Comparison of ENCODE assay signal across 14 cellular contexts in genomic region chr19:3644351-3645066, GRCh38. TPM values are rescaled to one million over a fixed set of nuclear protein-coding genes. Genes with fewer than 3 reads are reported as not detected.
DNase-seq lines count a peak whose midpoint lies in the region; FAIRE-seq and TF ChIP-seq lines count a peak whose summit lies in the region.
"Had no signal": no experiment of that assay in that cellular context is flagged by ENCODE, and none has a peak within 500 bp of the region (broad histone marks: within the 10 kb centered on the region; RNA-seq: fewer than 3 reads in every experiment).

No MANE protein-coding gene starts in this region.

- no peak for TF ChIP-seq POLR2A in H54 (IDR thresholded peaks at IDR 0.05; ENCODE audit: low read depth, low read length)

- H3K27me3 ChIP-seq in SJCRH30 = no peaks in the 10 kb centered on the region

- H3K27me3 Mint-ChIP-seq in glutamatergic neuron (ENCODE audit: unreplicated experiment) = peaks cover 3% of the 10 kb centered on the region
- H3K27me3 Mint-ChIP-seq: natural killer cell treated with Interleukin-12 subunit alpha and Interleukin-12 subunit beta and Interleukin-15 and Interleukin-18, amount 100 ng/mL, for 72 hours had no signal

- H3K27ac ChIP-seq in SJCRH30 = 0 out of 2 replicates have a peak overlapping the region, but pooled peaks have one; percentile 14
- H3K27ac ChIP-seq: skin epidermis had no signal

- no peak overlapping the region for H3K4me3 ChIP-seq in SJCRH30
- H3K4me3 ChIP-seq: skin epidermis had no signal

- H3K36me3 Mint-ChIP-seq in glutamatergic neuron (ENCODE audit: unreplicated experiment) = peaks cover 5% of the 10 kb centered on the region
- H3K36me3 Mint-ChIP-seq: natural killer cell treated with Interleukin-12 subunit alpha and Interleukin-12 subunit beta and Interleukin-15 and Interleukin-18, amount 100 ng/mL, for 72 hours had no signal

- H3K4me3 Mint-ChIP-seq in glutamatergic neuron (ENCODE audit: unreplicated experiment) = no peak overlapping the region
- H3K4me3 Mint-ChIP-seq: natural killer cell treated with Interleukin-12 subunit alpha and Interleukin-12 subunit beta and Interleukin-15 and Interleukin-18, amount 100 ng/mL, for 72 hours; T-helper 1 cell treated with Interleukin-12 subunit alpha and Interleukin-12 subunit beta and Interleukin-4 antibody, amounts not matched to agents 30 μg/mL and 1 μg/mL, for 36 hours had no signal

- DNase-seq in H54 (ENCODE audit: insufficient read length, low spot score) (peak; percentile 61), SJCRH30 (peak; percentile 58 to 62), glutamatergic neuron (no peak), putamen (ENCODE audit: low spot score) (peak; percentile 94), HCEC 1CT (no peak), NCI-H2107 treated with DMSO at 0.1 percent for 48 hours (lab: John Stamatoyannopoulos, UW; ENCODE audit: unreplicated experiment) (no peak)
- no peak for DNase-seq in activated CD8-positive, alpha-beta memory T cell treated with anti-CD3 and anti-CD28 coated beads, Interleukin-2, amount 50 U/mL, for 4 hours
- DNase-seq: activated CD4-positive, alpha-beta T cell treated with anti-CD3 and anti-CD28 coated beads, Interleukin-2, amount 50 U/mL, for 4 hours; COR-L47 had no signal

- FAIRE-seq in H54 (lab: Jason Lieb, UNC) = peak; percentile 41

- H3K4me1 Mint-ChIP-seq in glutamatergic neuron (ENCODE audit: low read depth, unreplicated experiment) = peaks cover 2% of the 10 kb centered on the region

- no peaks in the 10 kb centered on the region for H3K4me1 ChIP-seq in SJCRH30

- H3K9me3 Mint-ChIP-seq in glutamatergic neuron (ENCODE audit: unreplicated experiment) = peaks cover 8% of the 10 kb centered on the region
- H3K9me3 Mint-ChIP-seq: natural killer cell treated with Interleukin-12 subunit alpha and Interleukin-12 subunit beta and Interleukin-15 and Interleukin-18, amount 100 ng/mL, for 72 hours; T-helper 1 cell treated with Interleukin-12 subunit alpha and Interleukin-12 subunit beta and Interleukin-4 antibody, amounts not matched to agents 30 μg/mL and 1 μg/mL, for 36 hours had no signal

- H3K9me3 ChIP-seq in SJCRH30 (replicated peaks) = no peaks in the 10 kb centered on the region

- H3K36me3 ChIP-seq in SJCRH30 = peaks cover 2% of the 10 kb centered on the region; the same call in 1 of the 2 replicates

- H3K27ac Mint-ChIP-seq in glutamatergic neuron (ENCODE audit: unreplicated experiment) = peak overlapping the region; percentile 38
- H3K27ac Mint-ChIP-seq: natural killer cell treated with Interleukin-12 subunit alpha and Interleukin-12 subunit beta and Interleukin-15 and Interleukin-18, amount 100 ng/mL, for 72 hours; T-helper 1 cell treated with Interleukin-12 subunit alpha and Interleukin-12 subunit beta and Interleukin-4 antibody, amounts not matched to agents 30 μg/mL and 1 μg/mL, for 36 hours had no signal

- no peak for TF ChIP-seq CTCF in glutamatergic neuron (IDR thresholded peaks at IDR 0.05; ENCODE audit: partially characterized antibody, unreplicated experiment)

RNA-seq across cellular contexts. Expression of gene CACTIN, which starts 17.9 kb away (rescaled TPM):
- 21.4 and 21.6 TPM in 2 replicates for total RNA-seq in SJCRH30 (2014; rRNA removed; shearing (Covaris generic))
- total RNA-seq in glutamatergic neuron (ENCODE audit: unreplicated experiment) = 29.7 TPM

RNA-seq across cellular contexts. Expression of gene TBXA2R, which starts 37.8 kb away (rescaled TPM):
- total RNA-seq in SJCRH30 (2014; rRNA removed; shearing (Covaris generic)) = 0.06 and 0.13 TPM in 2 replicates
- total RNA-seq in glutamatergic neuron (ENCODE audit: unreplicated experiment) = not detected
- total RNA-seq: bronchial epithelial cell had no signal

RNA-seq across cellular contexts. Expression of gene PIP5K1C, which starts 55.8 kb away (rescaled TPM):
- total RNA-seq in SJCRH30 (2014; rRNA removed; shearing (Covaris generic)) = 11.8 and 12.2 TPM in 2 replicates
- total RNA-seq in glutamatergic neuron (ENCODE audit: unreplicated experiment) = 169 TPM

RNA-seq across cellular contexts. Expression of gene GIPC3, which starts 59.2 kb away (rescaled TPM):
- total RNA-seq in SJCRH30 (2014; rRNA removed; shearing (Covaris generic)) = 0.03 and 0.06 TPM in 2 replicates
- 0.20 TPM for total RNA-seq in glutamatergic neuron (ENCODE audit: unreplicated experiment)
- total RNA-seq: bronchial epithelial cell, epithelial cell of proximal tubule had no signal

Comparison
In these comparisons a context has a peak if more than half of its experiments do, and no peak if none do; other contexts are left out.
1. DNase-seq: peak in H54 (single experiment), SJCRH30 (2 of 2) and putamen (single experiment); none in glutamatergic neuron (single experiment), HCEC 1CT (single experiment), activated CD8-positive, alpha-beta memory T cell treated with anti-CD3 and anti-CD28 coated beads, Interleukin-2, amount 50 U/mL, for 4 hours (single experiment) and NCI-H2107 treated with DMSO at 0.1 percent for 48 hours (single experiment).
2. RNA of gene PIP5K1C, which starts 55.8 kb away (total RNA-seq): 169 TPM in glutamatergic neuron (single experiment); 11.8 to 12.2 TPM in SJCRH30; every median in the first group is over 10 times any median in the second.